28 cellular contexts compared by ENCODE assay signal in the genomic region with DNA sequence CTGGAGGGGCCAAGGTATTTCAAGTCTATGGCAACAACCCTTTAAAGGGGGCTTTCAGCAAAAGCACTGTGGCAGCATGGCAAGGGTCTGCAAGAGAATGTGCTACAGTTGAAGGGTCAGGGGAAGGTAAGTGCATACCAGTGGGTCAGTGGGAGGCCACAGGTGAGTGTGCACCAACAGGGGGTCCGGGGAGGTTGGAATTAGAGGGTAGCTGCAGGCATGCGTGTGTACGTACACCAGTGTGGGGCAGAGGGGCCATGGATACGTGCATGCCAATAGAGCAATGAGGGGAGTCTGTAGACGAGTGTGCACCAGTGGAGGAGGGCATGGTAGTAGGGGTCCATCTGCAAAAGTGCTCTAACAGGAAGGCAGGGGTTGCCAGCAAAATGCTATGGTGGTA.
"Had no signal": no experiment of that assay in that cellular context is flagged by ENCODE, and none has a peak within 500 bp of the region (broad histone marks: within the 10 kb centered on the region; RNA-seq: fewer than 3 reads in every experiment).

No MANE protein-coding gene starts in this region.

- H3K27me3 ChIP-seq: ovary, right lobe of liver, sigmoid colon, stomach, thyroid gland, tibial nerve, upper lobe of left lung, uterus had no signal

- H3K4me3 Mint-ChIP-seq: naive thymus-derived CD4-positive, alpha-beta T cell; natural killer cell; nephron progenitor cell; neural crest cell; stimulated activated effector memory CD8-positive, alpha-beta T cell treated with anti-CD3 and anti-CD28 coated beads, Interleukin-12 subunit alpha, Interleukin-12 subunit beta, amount 100 ng/mL, for 72 hours; stimulated activated naive B cell treated with anti-CD40 and anti-IgM and Interleukin-4, amounts not matched to agents 10 μg/mL and 1 μg/mL and 100 μg/mL, for 72 hours; stimulated activated naive CD8-positive, alpha-beta T cell treated with anti-CD3 and anti-CD28 coated beads, Interleukin-15, Interleukin-2, amounts not matched to agents 100 ng/mL and 50 ng/mL, for 24 hours had no signal

- H2AFZ ChIP-seq: parathyroid adenoma had no signal

- H3K9me3 ChIP-seq: psoas muscle, right lobe of liver, sigmoid colon, thoracic aorta, thyroid gland, uterus had no signal

- H3K27me3 Mint-ChIP-seq: naive thymus-derived CD4-positive, alpha-beta T cell; progenitor cell of endocrine pancreas; stimulated activated naive CD8-positive, alpha-beta T cell treated with anti-CD3 and anti-CD28 coated beads, Interleukin-15, Interleukin-2, amounts not matched to agents 100 ng/mL and 50 ng/mL, for 24 hours had no signal

- H3K79me2 ChIP-seq: parathyroid adenoma had no signal

- DNase-seq: naive thymus-derived CD4-positive, alpha-beta T cell; natural killer cell; nephron progenitor cell; occipital lobe; ovary; psoas muscle; right cardiac atrium; right lobe of liver; sigmoid colon; small intestine; stimulated activated CD4-positive, alpha-beta T cell treated with anti-CD3 and anti-CD28 coated beads, Interleukin-15, amount 100 ng/mL, for 24 hours; stimulated activated CD4-positive, alpha-beta T cell treated with anti-CD3 and anti-CD28 coated beads, Interleukin-2, amount 100 ng/mL, for 24 hours; stimulated activated CD4-positive, alpha-beta T cell treated with anti-CD3 and anti-CD28 coated beads, Interleukin-2, amount 100 ng/mL, for 48 hours; stimulated activated CD4-positive, alpha-beta T cell treated with anti-CD3 and anti-CD28 coated beads, Interleukin-4, amount 100 ng/mL, for 24 hours; stimulated activated naive B cell treated with anti-CD40 and anti-IgM and Interleukin-4, amounts not matched to agents 10 μg/mL and 1 μg/mL and 100 μg/mL, for 72 hours; stimulated activated naive CD4-positive, alpha-beta T cell treated with Interleukin-2 at 50 U/mL for 16 hours; stomach; thyroid gland; trophoblast cell; upper lobe of left lung; uterus had no signal

- H3K4me1 Mint-ChIP-seq: naive thymus-derived CD4-positive, alpha-beta T cell; natural killer cell; neural crest cell; stimulated activated effector memory CD8-positive, alpha-beta T cell treated with anti-CD3 and anti-CD28 coated beads, Interleukin-12 subunit alpha, Interleukin-12 subunit beta, amount 100 ng/mL, for 72 hours; stimulated activated naive B cell treated with anti-CD40 and anti-IgM and Interleukin-4, amounts not matched to agents 10 μg/mL and 1 μg/mL and 100 μg/mL, for 72 hours had no signal

- H3K36me3 ChIP-seq: ovary, right lobe of liver, sigmoid colon, stomach, thoracic aorta, thyroid gland, tibial nerve, upper lobe of left lung, uterus had no signal

- H3K4me3 ChIP-seq: ovary, psoas muscle, right lobe of liver, sigmoid colon, stomach, thoracic aorta, thyroid gland, tibial nerve, upper lobe of left lung, uterus had no signal

- ATAC-seq: naive thymus-derived CD4-positive, alpha-beta T cell; natural killer cell; psoas muscle; right cardiac atrium; stimulated activated effector memory CD8-positive, alpha-beta T cell treated with anti-CD3 and anti-CD28 coated beads, Interleukin-12 subunit alpha, Interleukin-12 subunit beta, amount 100 ng/mL, for 72 hours; stimulated activated naive B cell treated with anti-CD40 and anti-IgM and Interleukin-4, amounts not matched to agents 10 μg/mL and 1 μg/mL and 100 μg/mL, for 72 hours had no signal

- H3K4me1 ChIP-seq: parathyroid adenoma, psoas muscle, sigmoid colon, stomach, thyroid gland, tibial nerve, upper lobe of left lung, uterus had no signal

- H3K27ac ChIP-seq: ovary, parathyroid adenoma, psoas muscle, right lobe of liver, sigmoid colon, stomach, thoracic aorta, thyroid gland, tibial nerve, upper lobe of left lung, uterus had no signal

- H3K27ac Mint-ChIP-seq: naive thymus-derived CD4-positive, alpha-beta T cell; natural killer cell; nephron progenitor cell; progenitor cell of endocrine pancreas; stimulated activated effector memory CD8-positive, alpha-beta T cell treated with anti-CD3 and anti-CD28 coated beads, Interleukin-12 subunit alpha, Interleukin-12 subunit beta, amount 100 ng/mL, for 72 hours; stimulated activated naive B cell treated with anti-CD40 and anti-IgM and Interleukin-4, amounts not matched to agents 10 μg/mL and 1 μg/mL and 100 μg/mL, for 72 hours; stimulated activated naive CD8-positive, alpha-beta T cell treated with anti-CD3 and anti-CD28 coated beads, Interleukin-15, Interleukin-2, amounts not matched to agents 100 ng/mL and 50 ng/mL, for 24 hours had no signal

- H3K36me3 Mint-ChIP-seq: naive thymus-derived CD4-positive, alpha-beta T cell; stimulated activated effector memory CD8-positive, alpha-beta T cell treated with anti-CD3 and anti-CD28 coated beads, Interleukin-12 subunit alpha, Interleukin-12 subunit beta, amount 100 ng/mL, for 72 hours had no signal
